Comparison of ENCODE assay signal across 12 cellular contexts in genomic region chr3:46293991-46294833, GRCh38. TPM values are rescaled to one million over a fixed set of nuclear protein-coding genes. Genes with fewer than 3 reads are reported as not detected.
DNase-seq lines count a peak whose midpoint lies in the region; ATAC-seq lines count a peak whose summit lies in the region.
"Had no signal": no experiment of that assay in that cellular context is flagged by ENCODE, and none has a peak within 500 bp of the region (broad histone marks: within the 10 kb centered on the region; RNA-seq: fewer than 3 reads in every experiment).

No MANE protein-coding gene starts in this region.

- peaks cover 74 to 95% (median 87%) of the 10 kb centered on the region in 3 donors for H3K4me1 Mint-ChIP-seq in CD8-positive, alpha-beta memory T cell

- H3K9me3 Mint-ChIP-seq in CD8-positive, alpha-beta memory T cell = no peaks in the 10 kb centered on the region

- H3K27me3 ChIP-seq in CD8-positive, alpha-beta memory T cell (ENCODE audit: insufficient read depth, low read length, poor library complexity, severe bottlenecking) = no peaks in the 10 kb centered on the region

- H3K9me3 ChIP-seq in CD8-positive, alpha-beta memory T cell (ENCODE audit: low read length) = no peaks in the 10 kb centered on the region

- H3K27me3 Mint-ChIP-seq in CD8-positive, alpha-beta memory T cell = no peaks in the 10 kb centered on the region

- no peak for DNase-seq in CD8-positive, alpha-beta memory T cell
- peak; percentile 83 for DNase-seq in activated CD8-positive, alpha-beta memory T cell treated with anti-CD3 and anti-CD28 coated beads, Interleukin-2, amount 50 U/mL, for 48 hours
- DNase-seq in stimulated activated CD4-positive, alpha-beta T cell treated with anti-CD3 and anti-CD28 coated beads, Interleukin-12 subunit alpha, Interleukin-12 subunit beta, amount 100 ng/mL, for 48 hours (ENCODE audit: low read depth in 2 of 3, low spot score in 1 of 3) = peak; percentile 73 to 86 (median 74)
- DNase-seq in DMS 273 (lab: John Stamatoyannopoulos, UW; ENCODE audit: unreplicated experiment) = no peak
- no peak for DNase-seq in cerebellar cortex (ENCODE audit: low spot score)
- DNase-seq: cerebellar nuclear complex, WERI-Rb-1 had no signal

- ATAC-seq in HG02610 (IDR thresholded peaks at IDR 0.05; ENCODE audit: unreplicated experiment) (peak; percentile 69), GM21390 (IDR thresholded peaks at IDR 0.05; ENCODE audit: unreplicated experiment) (no peak), GM19035 (IDR thresholded peaks at IDR 0.05; ENCODE audit: unreplicated experiment) (no peak)

- peak overlapping the region; percentile 66 to 98 (median 90) for H3K27ac Mint-ChIP-seq in CD8-positive, alpha-beta memory T cell

- CTCF ChIA-PET in CD8-positive, alpha-beta memory T cell (lab: Charles Lee) = interaction anchor here (0.6 to 4.2 kb wide), 5 partner anchors 14 to 86 kb away, joined by 3 to 32 read pairs (median 5); partner anchors contain the start of genes CCR1 and CCR5

- POLR2A ChIA-PET in CD8-positive, alpha-beta memory T cell (lab: Charles Lee) = no interaction called here

- no peaks in the 10 kb centered on the region for H3K36me3 Mint-ChIP-seq in CD8-positive, alpha-beta memory T cell

- H3K27ac ChIP-seq in CD8-positive, alpha-beta memory T cell (ENCODE audit: low read depth, low read length) = no peak overlapping the region
- H3K27ac ChIP-seq: C4-2B, WERI-Rb-1 had no signal

- H3K4me3 ChIP-seq in CD8-positive, alpha-beta memory T cell (ENCODE audit: low read length) = no peak overlapping the region

- H3K4me1 ChIP-seq in CD8-positive, alpha-beta memory T cell (ENCODE audit: insufficient read depth, low read length) = peaks cover 54% of the 10 kb centered on the region

- H3K36me3 ChIP-seq in CD8-positive, alpha-beta memory T cell (ENCODE audit: insufficient read depth, low read length) = no peaks in the 10 kb centered on the region
- H3K36me3 ChIP-seq: WERI-Rb-1 had no signal

- H3K4me3 Mint-ChIP-seq in CD8-positive, alpha-beta memory T cell = peak overlapping the region in 6 of 7 donors; percentile 36 to 87 (median 62)

RNA-seq across cellular contexts. Expression of gene CCR3, which starts 52.0 kb away (rescaled TPM):
- total RNA-seq in CD8-positive, alpha-beta memory T cell = not detected
- 0.22 TPM for polyA plus RNA-seq in CD8-positive, alpha-beta memory T cell
- total RNA-seq: RPMI7951 had no signal

RNA-seq across cellular contexts. Expression of gene CCR2, which starts 59.7 kb away (rescaled TPM):
- total RNA-seq in CD8-positive, alpha-beta memory T cell = under 1 TPM; 0.51 to 0.74 TPM
- 59.7 TPM for polyA plus RNA-seq in CD8-positive, alpha-beta memory T cell
- total RNA-seq: RPMI7951 had no signal

Comparison
In these comparisons a context has a peak if more than half of its experiments do, and no peak if none do; other contexts are left out.
1. DNase-seq: peak in activated CD8-positive, alpha-beta memory T cell treated with anti-CD3 and anti-CD28 coated beads, Interleukin-2, amount 50 U/mL, for 48 hours (single experiment) and stimulated activated CD4-positive, alpha-beta T cell treated with anti-CD3 and anti-CD28 coated beads, Interleukin-12 subunit alpha, Interleukin-12 subunit beta, amount 100 ng/mL, for 48 hours (3 of 3); none in CD8-positive, alpha-beta memory T cell (0 of 5), DMS 273 (single experiment) and cerebellar cortex (single experiment).